16 cellular contexts compared by ENCODE assay signal in genomic region chr21:27571706-27572105, GRCh38.
DNase-seq lines count a peak whose midpoint lies in the region; FAIRE-seq and TF ChIP-seq lines count a peak whose summit lies in the region.
"Had no signal": no experiment of that assay in that cellular context is flagged by ENCODE, and none has a peak within 500 bp of the region (broad histone marks: within the 10 kb centered on the region; RNA-seq: fewer than 3 reads in every experiment).

No MANE protein-coding gene starts in this region.

- peak; percentile 18 for DNase-seq in AG09319 (ENCODE audit: extremely low read depth, low read depth)
- peak; percentile 91 for DNase-seq in M059J (ENCODE audit: low read depth)
- peak; percentile 86 for DNase-seq in dedifferentiated amniotic fluid mesenchymal stem cell (ENCODE audit: extremely low spot score)
- DNase-seq in myocyte (ENCODE audit: low read depth): peak; percentile 98
- DNase-seq in activated CD4-positive, alpha-beta T cell treated with anti-CD3 and anti-CD28 coated beads, Interleukin-2, amount 50 U/mL, for 4 hours: no peak
- DNase-seq in NCI-H187 (lab: John Stamatoyannopoulos, UW): no peak
- DNase-seq in NCI-H2081 (lab: John Stamatoyannopoulos, UW): no peak
- no peak for DNase-seq in GM12891 (ENCODE audit: insufficient read length, low spot score)
- DNase-seq: activated CD4-positive, alpha-beta T cell treated with anti-CD3 and anti-CD28 coated beads, Interleukin-2, amount 50 U/mL, for 1 hour; activated T-cell treated with anti-CD3 and anti-CD28 coated beads, Interleukin-2, amount 50 U/mL, for 72 hours; amniotic stem cell; H9; stimulated activated CD4-positive, alpha-beta T cell treated with anti-CD3 and anti-CD28 coated beads, Interleukin-2, amount 100 ng/mL, for 48 hours; T-helper 2 cell; upper lobe of left lung had no signal

- no peak for FAIRE-seq in GM12891 (lab: Jason Lieb, UNC)
- FAIRE-seq: G401.6 had no signal

- no peak for TF ChIP-seq POLR2A in GM12891 (IDR thresholded peaks at IDR 0.05; ENCODE audit: low read depth, low read length)

- TF ChIP-seq CTCF in AG09319 (IDR thresholded peaks at IDR 0.05; ENCODE audit: low read depth, low read length): no peak

TF ChIP-seq in GM12891, 5 proteins besides CTCF, POLR2A, EP300 and RAD21:
- TF ChIP-seq POLR2AphosphoS5 (IDR thresholded peaks at IDR 0.05; ENCODE audit: low read depth, low read length): no peak
- TF ChIP-seq POU2F2 (IDR thresholded peaks at IDR 0.05; ENCODE audit: low read depth, low read length): no peak
- TF ChIP-seq TAF1 (IDR thresholded peaks at IDR 0.05; ENCODE audit: low read depth, low read length): no peak
- TF ChIP-seq PAX5 (IDR thresholded peaks at IDR 0.05; ENCODE audit: insufficient read depth, low read length, severe bottlenecking): no peak

Comparison
In these comparisons a context has a peak if more than half of its experiments do, and no peak if none do; other contexts are left out.
1. DNase-seq: peak in AG09319 (single experiment), M059J (single experiment), dedifferentiated amniotic fluid mesenchymal stem cell (single experiment) and myocyte (single experiment); none in activated CD4-positive, alpha-beta T cell treated with anti-CD3 and anti-CD28 coated beads, Interleukin-2, amount 50 U/mL, for 4 hours (0 of 2), NCI-H187 (0 of 2), NCI-H2081 (0 of 2) and GM12891 (single experiment).